Comparison of ENCODE assay signal across 14 cellular contexts in the genomic region with DNA sequence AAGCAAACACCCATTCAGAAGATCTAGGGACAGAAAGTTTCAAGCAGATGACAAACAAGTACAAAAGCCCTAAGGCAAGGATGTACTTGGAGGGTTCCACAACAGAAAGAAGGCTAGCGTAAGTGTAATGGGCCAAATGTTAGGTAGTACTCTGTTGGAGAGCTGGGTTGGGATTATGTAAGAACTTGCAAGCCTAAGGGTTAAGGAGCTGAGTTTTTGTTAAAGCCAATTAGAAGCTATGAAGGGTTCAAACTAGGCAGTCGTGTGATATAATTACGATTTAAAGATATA. TPM values are rescaled to one million over a fixed set of nuclear protein-coding genes. Genes with fewer than 3 reads are reported as not detected.
DNase-seq lines count a peak whose midpoint lies in the region; ATAC-seq and TF ChIP-seq lines count a peak whose summit lies in the region.
"Had no signal": no experiment of that assay in that cellular context is flagged by ENCODE, and none has a peak within 500 bp of the region (broad histone marks: within the 10 kb centered on the region; RNA-seq: fewer than 3 reads in every experiment).

No MANE protein-coding gene starts in this region.

- H3K36me3 ChIP-seq in GM23248 (ENCODE audit: low read depth): peaks cover 34% of the 10 kb centered on the region
- peaks cover 39 to 47% of the 10 kb centered on the region in 2 donors for H3K36me3 ChIP-seq in ascending aorta
- peaks cover 4% of the 10 kb centered on the region for H3K36me3 ChIP-seq in hepatocyte (replicated peaks; ENCODE audit: insufficient read depth, low read depth)
- H3K36me3 ChIP-seq in skeletal muscle tissue (ENCODE audit: control insufficient read depth in 3 of 3, insufficient read depth in 3 of 3, low read length in 3 of 3): peaks cover 17 to 59% (median 58%) of the 10 kb centered on the region in 3 donors

- WGBS in GM23248 (ENCODE audit: low coverage in 1 of 2, low lambda C conversion rate in 2 of 2, missing lambda C conversion rate in 2 of 2), 2 experiments: 67 to 69% methylated on average over 3 of the region's 3 CpGs
- WGBS in hepatocyte (ENCODE audit: low lambda C conversion rate, missing lambda C conversion rate): 92% methylated on average over 3 of the region's 3 CpGs

- ATAC-seq in stimulated activated naive B cell treated with anti-CD40 and anti-IgM and Interleukin-4, amounts not matched to agents 10 μg/mL and 1 μg/mL and 100 μg/mL, for 72 hours (replicated peaks): no peak
- ATAC-seq: activated CD8-positive, alpha-beta memory T cell treated with anti-CD3 and anti-CD28 coated beads, Interleukin-2, amount 10 ng/mL, durations not matched to agents 7 days and 5 days; activated naive CD8-positive, alpha-beta T cell treated with anti-CD3 and anti-CD28 coated beads, Interleukin-2, amount 50 U/mL, for 24 hours had no signal

- H3K4me2 ChIP-seq in GM23248 (ENCODE audit: unreplicated experiment) (peak overlapping the region; percentile 24), hepatocyte (no peak overlapping the region)

- no peaks in the 10 kb centered on the region for H3K27me3 Mint-ChIP-seq in stimulated activated naive B cell treated with anti-CD40 and anti-IgM and Interleukin-4, amounts not matched to agents 10 μg/mL and 1 μg/mL and 100 μg/mL, for 72 hours
- H3K27me3 Mint-ChIP-seq: activated CD8-positive, alpha-beta memory T cell treated with anti-CD3 and anti-CD28 coated beads, Interleukin-2, amount 10 ng/mL, durations not matched to agents 7 days and 5 days; activated naive CD8-positive, alpha-beta T cell treated with anti-CD3 and anti-CD28 coated beads, Interleukin-2, amount 50 U/mL, for 24 hours had no signal

- H3K9me2 ChIP-seq in GM23248 (ENCODE audit: insufficient read depth) (no peaks in the 10 kb centered on the region), hepatocyte (replicated peaks; ENCODE audit: insufficient read depth) (no peaks in the 10 kb centered on the region)

- H4K20me1 ChIP-seq in GM23248 (ENCODE audit: insufficient read depth) (no peaks in the 10 kb centered on the region), hepatocyte (ENCODE audit: insufficient read depth, poor library complexity, severe bottlenecking) (no peaks in the 10 kb centered on the region)

- H3K27me3 ChIP-seq in GM23248 (replicated peaks; ENCODE audit: insufficient read depth): no peaks in the 10 kb centered on the region
- no peaks in the 10 kb centered on the region for H3K27me3 ChIP-seq in ascending aorta
- no peaks in the 10 kb centered on the region for H3K27me3 ChIP-seq in hepatocyte
- H3K27me3 ChIP-seq in skeletal muscle tissue (ENCODE audit: control insufficient read depth in 3 of 3, insufficient read depth in 3 of 3, low read length in 3 of 3): no peaks in the 10 kb centered on the region

- no peak overlapping the region for H3K27ac Mint-ChIP-seq in stimulated activated naive B cell treated with anti-CD40 and anti-IgM and Interleukin-4, amounts not matched to agents 10 μg/mL and 1 μg/mL and 100 μg/mL, for 72 hours
- H3K27ac Mint-ChIP-seq: activated CD8-positive, alpha-beta memory T cell treated with anti-CD3 and anti-CD28 coated beads, Interleukin-2, amount 10 ng/mL, durations not matched to agents 7 days and 5 days; activated naive CD8-positive, alpha-beta T cell treated with anti-CD3 and anti-CD28 coated beads, Interleukin-2, amount 50 U/mL, for 24 hours had no signal

- no peak overlapping the region for H3K4me3 Mint-ChIP-seq in stimulated activated naive B cell treated with anti-CD40 and anti-IgM and Interleukin-4, amounts not matched to agents 10 μg/mL and 1 μg/mL and 100 μg/mL, for 72 hours
- H3K4me3 Mint-ChIP-seq: activated CD8-positive, alpha-beta memory T cell treated with anti-CD3 and anti-CD28 coated beads, Interleukin-2, amount 10 ng/mL, durations not matched to agents 7 days and 5 days; activated naive CD8-positive, alpha-beta T cell treated with anti-CD3 and anti-CD28 coated beads, Interleukin-2, amount 50 U/mL, for 24 hours had no signal

- H3K4me1 ChIP-seq in GM23248 (ENCODE audit: insufficient read depth) (peaks cover 39% of the 10 kb centered on the region), ascending aorta (peaks cover 7 to 21% of the 10 kb centered on the region in 2 donors), hepatocyte (ENCODE audit: insufficient read depth) (peaks cover 26% of the 10 kb centered on the region), skeletal muscle tissue (ENCODE audit: control insufficient read depth in 3 of 3, insufficient read depth in 3 of 3, low read length in 3 of 3) (peaks cover 0 to 11% (median 0%) of the 10 kb centered on the region in 3 donors)

- intact Hi-C loops in ascending aorta (cut with DNase I): loop anchor here (5.0 kb wide), 2 partner anchors 139 to 191 kb away; partner anchors contain the start of genes AP4S1 and STRN3

- peaks cover 43% of the 10 kb centered on the region for H3F3A ChIP-seq in GM23248 (ENCODE audit: insufficient read depth)

- no peaks in the 10 kb centered on the region for H3K9me3 Mint-ChIP-seq in stimulated activated naive B cell treated with anti-CD40 and anti-IgM and Interleukin-4, amounts not matched to agents 10 μg/mL and 1 μg/mL and 100 μg/mL, for 72 hours
- H3K9me3 Mint-ChIP-seq: activated naive CD8-positive, alpha-beta T cell treated with anti-CD3 and anti-CD28 coated beads, Interleukin-2, amount 50 U/mL, for 24 hours had no signal

- no peaks in the 10 kb centered on the region for H3K4me1 Mint-ChIP-seq in stimulated activated naive B cell treated with anti-CD40 and anti-IgM and Interleukin-4, amounts not matched to agents 10 μg/mL and 1 μg/mL and 100 μg/mL, for 72 hours
- H3K4me1 Mint-ChIP-seq: activated CD8-positive, alpha-beta memory T cell treated with anti-CD3 and anti-CD28 coated beads, Interleukin-2, amount 10 ng/mL, durations not matched to agents 7 days and 5 days; activated naive CD8-positive, alpha-beta T cell treated with anti-CD3 and anti-CD28 coated beads, Interleukin-2, amount 50 U/mL, for 24 hours had no signal

- H2AFZ ChIP-seq in GM23248 (no peak overlapping the region), hepatocyte (no peak overlapping the region)

- H3K79me2 ChIP-seq in GM23248 (ENCODE audit: insufficient read depth) (peaks cover 39% of the 10 kb centered on the region), hepatocyte (peaks cover 24% of the 10 kb centered on the region)

- H3K27ac ChIP-seq in GM23248 (peak overlapping the region; percentile 92), ascending aorta (peak overlapping the region; percentile 80 to 92), hepatocyte (peak overlapping the region; percentile 22), skeletal muscle tissue (ENCODE audit: low read depth, low read length) (peak overlapping the region; percentile 55)

- H3K9me3 ChIP-seq in GM23248 (ENCODE audit: low read depth) (no peaks in the 10 kb centered on the region), ascending aorta (no peaks in the 10 kb centered on the region), hepatocyte (ENCODE audit: low read depth) (no peaks in the 10 kb centered on the region), skeletal muscle tissue (ENCODE audit: control insufficient read depth in 3 of 3, low read length in 3 of 3) (no peaks in the 10 kb centered on the region)

- TF ChIP-seq CTCF in ascending aorta (IDR thresholded peaks at IDR 0.05) (no peak), hepatocyte (IDR thresholded peaks at IDR 0.05; ENCODE audit: poor library complexity) (no peak)

- H3K36me3 Mint-ChIP-seq in stimulated activated naive B cell treated with anti-CD40 and anti-IgM and Interleukin-4, amounts not matched to agents 10 μg/mL and 1 μg/mL and 100 μg/mL, for 72 hours: peaks cover 26 to 55% of the 10 kb centered on the region in 2 donors

- in situ Hi-C loops in GM23248 (cut with MboI): no loop called here

- DNase-seq in GM23248 (peak; percentile 2), ascending aorta (ENCODE audit: low spot score in 2 of 2) (no peak), hepatocyte (ENCODE audit: low spot score) (no peak), CD1c-positive myeloid dendritic cell (ENCODE audit: extremely low spot score) (no peak), NCI-H1930 (lab: John Stamatoyannopoulos, UW) (no peak)
- DNase-seq in activated CD4-positive, alpha-beta T cell treated with anti-CD3 and anti-CD28 coated beads, Interleukin-2, amount 50 U/mL, for 48 hours: no peak
- DNase-seq in stimulated activated naive B cell treated with anti-CD40 and anti-IgM and Interleukin-4, amounts not matched to agents 10 μg/mL and 1 μg/mL and 100 μg/mL, for 72 hours: no peak
- DNase-seq: activated CD8-positive, alpha-beta memory T cell treated with anti-CD3 and anti-CD28 coated beads, Interleukin-2, amount 10 ng/mL, durations not matched to agents 7 days and 5 days; activated naive CD8-positive, alpha-beta T cell treated with anti-CD3 and anti-CD28 coated beads, Interleukin-2, amount 50 U/mL, for 24 hours; NCI-H1417 treated with DMSO at 0.1 percent for 48 hours; NCI-H526 treated with DMSO at 0.1 percent for 48 hours; SIG-M5; stimulated activated CD4-positive, alpha-beta T cell treated with anti-CD3 and anti-CD28 coated beads, Interleukin-2, amount 100 ng/mL, for 24 hours had no signal

- peak overlapping the region; percentile 49 for H3K9ac ChIP-seq in GM23248
- H3K9ac ChIP-seq in skeletal muscle tissue (ENCODE audit: low read depth in 1 of 3, low read length in 3 of 3): no peak overlapping the region

- H3K4me3 ChIP-seq in GM23248 (no peak overlapping the region), ascending aorta (no peak overlapping the region), hepatocyte (no peak overlapping the region), skeletal muscle tissue (ENCODE audit: low read length in 3 of 3) (no peak overlapping the region)

RNA-seq across cellular contexts. Expression of gene HECTD1, which starts 41.4 kb away (rescaled TPM):
- total RNA-seq in GM23248 (2014; rRNA removed; shearing (Covaris generic)): 110 and 145 TPM in 2 replicates
- polyA plus RNA-seq in GM23248 (2016; fragmentation: Nextera tagmentation; extraction: Ambion mirVana) (39.0 and 44.5 TPM in 2 replicates), hepatocyte (45.2 and 48.6 TPM in 2 replicates)
- total RNA-seq in ascending aorta (63.6 TPM), hepatocyte (147 and 159 TPM in 2 replicates), skeletal muscle tissue (234 TPM)

Comparison
In these comparisons a context has a peak if more than half of its experiments do, and no peak if none do; other contexts are left out.
1. H3K27ac ChIP-seq: peak in every context shown above with its lines; median percentile 92 in GM23248; 86 in ascending aorta; 55 in skeletal muscle tissue; 22 in hepatocyte.